In the genomic region with DNA sequence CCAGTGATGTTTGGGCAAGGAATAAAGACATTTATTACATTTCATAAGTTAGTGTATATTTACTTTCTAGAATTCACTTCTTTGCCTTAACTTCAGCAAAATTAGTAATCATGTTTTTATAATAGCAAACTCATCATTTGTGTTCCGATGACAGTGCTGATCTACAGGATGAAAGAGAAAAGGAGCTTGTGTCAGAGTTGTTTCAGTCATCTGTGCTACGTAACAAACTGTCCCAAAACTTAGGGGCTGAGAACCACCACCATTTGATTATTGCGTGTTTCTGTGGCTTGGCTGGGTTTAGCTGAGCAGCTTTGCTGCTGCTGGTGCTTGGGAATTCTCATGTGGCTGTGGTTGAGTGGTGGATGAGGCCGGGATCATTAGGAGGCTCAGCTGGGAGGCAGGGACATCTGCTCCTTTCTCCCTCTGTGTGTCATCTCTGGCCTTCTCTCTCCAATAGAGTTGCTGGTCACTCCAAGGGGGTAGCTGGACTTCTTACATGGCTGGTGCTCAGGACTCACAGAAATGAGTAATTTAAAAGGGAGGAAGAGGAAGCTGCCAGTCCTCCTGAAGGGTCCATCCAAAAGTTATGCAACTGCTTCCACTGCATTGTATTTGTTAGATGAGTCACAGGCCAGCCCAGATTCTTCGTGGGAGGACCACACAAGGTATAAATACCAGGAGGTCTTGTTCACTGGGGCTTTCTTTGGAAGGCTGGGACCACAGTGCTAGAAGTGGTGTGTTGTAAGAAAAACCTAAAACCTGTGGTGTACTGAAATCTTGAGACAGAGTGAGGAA, we compare ENCODE assay signal across 9 cellular contexts. TPM values are rescaled to one million over a fixed set of nuclear protein-coding genes. Genes with fewer than 3 reads are reported as not detected.
DNase-seq lines count a peak whose midpoint lies in the region; ATAC-seq and TF ChIP-seq lines count a peak whose summit lies in the region.
"Had no signal": no experiment of that assay in that cellular context is flagged by ENCODE, and none has a peak within 500 bp of the region (broad histone marks: within the 10 kb centered on the region; RNA-seq: fewer than 3 reads in every experiment).

No MANE protein-coding gene starts in this region.

- POLR2A ChIA-PET in OCI-LY7 (lab: Charles Lee) = interaction anchor here (0.6 kb wide), 1 partner anchor 111 kb away, joined by 4 read pairs; no protein-coding TSS in a partner anchor

- H3K4me1 ChIP-seq in muscle layer of duodenum (ENCODE audit: control insufficient read depth in 1 of 2, insufficient read depth in 2 of 2, low read length in 2 of 2) (peaks cover 0 to 6% of the 10 kb centered on the region in 2 donors), OCI-LY7 (ENCODE audit: insufficient read depth, low read length, poor library complexity, severe bottlenecking) (no peaks in the 10 kb centered on the region)

- H3K36me3 ChIP-seq in muscle layer of duodenum (ENCODE audit: control insufficient read depth in 1 of 2, insufficient read depth in 2 of 2, low read length in 2 of 2) (no peaks in the 10 kb centered on the region), OCI-LY7 (ENCODE audit: insufficient read depth, low read length) (no peaks in the 10 kb centered on the region)

- no TSS peak for BruUV-seq in OCI-LY7 (replicated peaks; lab: Mats Ljungman, UMichigan)

- no peaks in the 10 kb centered on the region for H3K9me3 Mint-ChIP-seq in endothelial cell (ENCODE audit: unreplicated experiment)
- no peaks in the 10 kb centered on the region for H3K9me3 Mint-ChIP-seq in immature natural killer cell

- DNase-seq in ACHN (peak; percentile 29), MV-4-11 (lab: John Stamatoyannopoulos, UW) (peak; percentile 97), endothelial cell (ENCODE audit: low spot score) (no peak), immature natural killer cell (no peak), ecto neural progenitor cell (ENCODE audit: low spot score) (no peak), OCI-LY7 (ENCODE audit: low spot score) (no peak)
- DNase-seq: effector CD8-positive, alpha-beta T cell had no signal

- H3K27ac ChIP-seq in muscle layer of duodenum (ENCODE audit: low read length) (peak overlapping the region; percentile 60), OCI-LY7 (ENCODE audit: low read depth, low read length, poor library complexity, severe bottlenecking) (no peak overlapping the region)

- H3K27me3 ChIP-seq in muscle layer of duodenum (ENCODE audit: low read depth, low read length) = no peaks in the 10 kb centered on the region

- H3K9me2 ChIP-seq in OCI-LY7 (ENCODE audit: insufficient read depth, low read length) = no peaks in the 10 kb centered on the region

- intact Hi-C loops in OCI-LY7 (cut with micrococcal nuclease; ENCODE audit: unreplicated experiment) = no loop called here

- CTCF ChIA-PET in OCI-LY7 (lab: Charles Lee; ENCODE audit: unreplicated experiment) = no interaction called here

- H3K36me3 Mint-ChIP-seq in endothelial cell (ENCODE audit: low read depth, unreplicated experiment) = no peaks in the 10 kb centered on the region
- H3K36me3 Mint-ChIP-seq in immature natural killer cell = no peaks in the 10 kb centered on the region

- H3K4me3 ChIP-seq in muscle layer of duodenum (ENCODE audit: low read depth in 1 of 2, low read length in 2 of 2) = no peak overlapping the region
- H3K4me3 ChIP-seq in OCI-LY7 (ENCODE audit: low read depth, low read length, poor library complexity, severe bottlenecking) = no peak overlapping the region

- no peak for ATAC-seq in HG03108 (IDR thresholded peaks at IDR 0.05; ENCODE audit: unreplicated experiment)

- no peak overlapping the region for H3K4me2 ChIP-seq in OCI-LY7 (ENCODE audit: low read length)

- H3K27me3 Mint-ChIP-seq in endothelial cell (ENCODE audit: unreplicated experiment) = peaks cover 3% of the 10 kb centered on the region
- no peaks in the 10 kb centered on the region for H3K27me3 Mint-ChIP-seq in immature natural killer cell (ENCODE audit: low read depth in 3 of 3)

- H3K27ac Mint-ChIP-seq in endothelial cell (ENCODE audit: unreplicated experiment) (peak overlapping the region; percentile 9), immature natural killer cell (no peak overlapping the region)

- in situ Hi-C loops in ACHN (cut with HindIII; ENCODE audit: low pct_ligation_motif_present, low pct_unique_long_range_greater_than_20kb, low sequenced_read_pairs) = no loop called here

- no peak overlapping the region for H3K4me3 Mint-ChIP-seq in endothelial cell (ENCODE audit: unreplicated experiment)
- no peak overlapping the region for H3K4me3 Mint-ChIP-seq in immature natural killer cell

- H3K9me3 ChIP-seq in muscle layer of duodenum (ENCODE audit: control insufficient read depth in 1 of 2, low read length in 2 of 2) = no peaks in the 10 kb centered on the region
- H3K9me3 ChIP-seq in OCI-LY7 (ENCODE audit: low read length) = no peaks in the 10 kb centered on the region

- no peak for TF ChIP-seq CTCF in endothelial cell (IDR thresholded peaks at IDR 0.05; ENCODE audit: unreplicated experiment)
- no peak for TF ChIP-seq CTCF in OCI-LY7 (conservative IDR thresholded peaks at IDR 0.05; ENCODE audit: low read length)

- peaks cover 7% of the 10 kb centered on the region for H3K4me1 Mint-ChIP-seq in endothelial cell (ENCODE audit: unreplicated experiment)
- H3K4me1 Mint-ChIP-seq in immature natural killer cell = no peaks in the 10 kb centered on the region

- no peaks in the 10 kb centered on the region for H3K79me2 ChIP-seq in OCI-LY7 (ENCODE audit: insufficient read depth, low read depth, low read length)

- no peak overlapping the region for H2AFZ ChIP-seq in OCI-LY7 (ENCODE audit: low read length)

- no peaks in the 10 kb centered on the region for H4K20me1 ChIP-seq in OCI-LY7 (ENCODE audit: insufficient read depth, low read length)

RNA-seq across cellular contexts. Expression of gene HAAO, which starts 43.4 kb away (rescaled TPM):
- 6.0 TPM for total RNA-seq in endothelial cell (ENCODE audit: unreplicated experiment)
- under 1 TPM in 1 of 3 donors, not detected in 2; 0.50 TPM for polyA plus RNA-seq in immature natural killer cell
- total RNA-seq in OCI-LY7 (2014; rRNA removed; shearing (Covaris generic)) = not detected in 2 replicates
- total RNA-seq in OCI-LY7 (2022) = not detected in 2 replicates

Comparison
In these comparisons a context has a peak if more than half of its experiments do, and no peak if none do; other contexts are left out.
1. DNase-seq: peak in ACHN (single experiment) and MV-4-11 (single experiment); none in endothelial cell (single experiment), immature natural killer cell (0 of 3), ecto neural progenitor cell (single experiment) and OCI-LY7 (single experiment).